Comparison of ENCODE assay signal across 11 cellular contexts in genomic region chr6:107374264-107374663, GRCh38.
"Had no signal": no experiment of that assay in that cellular context is flagged by ENCODE, and none has a peak within 500 bp of the region (broad histone marks: within the 10 kb centered on the region; RNA-seq: fewer than 3 reads in every experiment).

No MANE protein-coding gene starts in this region.

- ATAC-seq: GM23338, HCT116 had no signal

- H3K9me3 ChIP-seq: HAP-1 had no signal

- H3K4me3 ChIP-seq: GM23248, GM23338, HAP-1 had no signal

- H3K9ac ChIP-seq: GM23248 had no signal

- H2AFZ ChIP-seq: GM23248, GM23338 had no signal

- H3K4me1 ChIP-seq: HAP-1 had no signal

- FAIRE-seq: H1, H54 had no signal

- H3K4me2 ChIP-seq: GM23338 had no signal

- DNase-seq: GM23248, GOT3, H7, H9, HCEC 1CT, HFFc6 had no signal

- H3K27ac ChIP-seq: GM23248 had no signal

- H3K36me3 ChIP-seq: HAP-1 had no signal
